Comparison of ENCODE assay signal across 1 cellular context in genomic region chr9:130837002-130837511, GRCh38.
TF ChIP-seq lines count a peak whose summit lies in the region.

No MANE protein-coding gene starts in this region.

TF ChIP-seq in K562, 482 proteins besides CTCF, POLR2A, EP300 and RAD21 (continued from another document):
- TF ChIP-seq, protein P1, sequence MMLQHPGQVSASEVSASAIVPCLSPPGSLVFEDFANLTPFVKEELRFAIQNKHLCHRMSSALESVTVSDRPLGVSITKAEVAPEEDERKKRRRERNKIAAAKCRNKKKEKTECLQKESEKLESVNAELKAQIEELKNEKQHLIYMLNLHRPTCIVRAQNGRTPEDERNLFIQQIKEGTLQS (IDR thresholded peaks at IDR 0.05): no peak
- TF ChIP-seq, protein P1 (CRISPR knock-in tag; conservative IDR thresholded peaks at IDR 0.05): 0 out of 2 replicates have a peak, but pooled peaks have one; percentile 7
- no peak for TF ChIP-seq ZNF583 (CRISPR knock-in tag; IDR thresholded peaks at IDR 0.05)
- TF ChIP-seq MITF (IDR thresholded peaks at IDR 0.05): no peak
- no peak for TF ChIP-seq RFX7 (CRISPR knock-in tag; IDR thresholded peaks at IDR 0.05)
- no peak for TF ChIP-seq THRAP3 (IDR thresholded peaks at IDR 0.05; ENCODE audit: borderline replicate concordance)
